ENCODE assay signal across 1 cellular context in the genomic region with DNA sequence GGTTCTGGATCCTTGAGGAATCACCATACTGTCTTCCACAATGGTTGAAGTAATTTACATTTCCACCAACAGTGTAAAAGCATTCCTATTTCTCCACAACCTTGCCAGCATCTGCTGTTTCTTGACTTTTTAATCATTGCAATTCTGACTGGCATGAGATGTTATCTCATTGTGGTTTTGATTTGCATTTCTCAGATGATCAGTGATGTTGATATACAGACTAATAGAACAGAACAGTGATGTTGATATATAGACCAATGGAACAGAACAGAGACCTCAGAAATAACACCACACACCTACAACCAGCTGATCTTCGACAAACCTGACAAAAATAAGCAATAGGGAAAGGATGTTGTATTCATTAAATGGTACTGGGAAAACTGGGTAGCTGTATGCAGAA. TPM values are rescaled to one million over a fixed set of nuclear protein-coding genes. Genes with fewer than 3 reads are reported as not detected.
"Had no signal": no experiment of that assay in that cellular context is flagged by ENCODE, and none has a peak within 500 bp of the region (broad histone marks: within the 10 kb centered on the region; RNA-seq: fewer than 3 reads in every experiment).

No MANE protein-coding gene starts in this region.

RNA-seq across cellular contexts. Expression of gene GGT5, which starts 55.6 kb away (rescaled TPM):
- total RNA-seq: progenitor cell of endocrine pancreas had no signal
